Comparison of ENCODE assay signal across 31 cellular contexts in genomic region chr9:94232428-94232827, GRCh38.
"Had no signal": no experiment of that assay in that cellular context is flagged by ENCODE, and none has a peak within 500 bp of the region (broad histone marks: within the 10 kb centered on the region; RNA-seq: fewer than 3 reads in every experiment).

No MANE protein-coding gene starts in this region.

- H3K27me3 Mint-ChIP-seq: progenitor cell of endocrine pancreas had no signal

- H3K36me3 ChIP-seq: neutrophil, pancreas, spleen, suprapubic skin, tibial artery, transverse colon, upper lobe of right lung, uterus had no signal

- H3K4me3 ChIP-seq: pancreas, psoas muscle, skin epidermis, smooth muscle cell, spleen, suprapubic skin, testis, tibial artery, transverse colon, upper lobe of right lung, uterus had no signal

- H3K27me3 ChIP-seq: pancreas, testis, tibial artery, upper lobe of right lung, uterus had no signal

- H3K4me1 ChIP-seq: pancreas, psoas muscle, spleen, suprapubic skin, testis, tibial artery, upper lobe of right lung, uterus had no signal

- FAIRE-seq: pancreas had no signal

- H3K36me3 Mint-ChIP-seq: natural killer cell, type B pancreatic cell had no signal

- H3K4me1 Mint-ChIP-seq: naive thymus-derived CD4-positive, alpha-beta T cell; natural killer cell; nephron; stimulated activated memory B cell treated with anti-CD40 and anti-IgM and Interleukin-4, amounts not matched to agents 10 μg/mL and 1 μg/mL and 100 μg/mL, for 72 hours; stimulated activated naive CD8-positive, alpha-beta T cell treated with anti-CD3 and anti-CD28 coated beads, Interleukin-15, amount 100 ng/mL, for 72 hours had no signal

- H3K9me3 ChIP-seq: neutrophil, pancreas, suprapubic skin, testis, upper lobe of right lung had no signal

- H3K27ac Mint-ChIP-seq: naive thymus-derived CD4-positive, alpha-beta T cell; natural killer cell; nephron; progenitor cell of endocrine pancreas; stimulated activated memory B cell treated with anti-CD40 and anti-IgM and Interleukin-4, amounts not matched to agents 10 μg/mL and 1 μg/mL and 100 μg/mL, for 72 hours; stimulated activated naive CD8-positive, alpha-beta T cell treated with anti-CD3 and anti-CD28 coated beads, Interleukin-15, amount 100 ng/mL, for 72 hours; type B pancreatic cell had no signal

- H3K4me3 Mint-ChIP-seq: naive thymus-derived CD4-positive, alpha-beta T cell; natural killer cell; nephron; stimulated activated memory B cell treated with anti-CD40 and anti-IgM and Interleukin-4, amounts not matched to agents 10 μg/mL and 1 μg/mL and 100 μg/mL, for 72 hours; stimulated activated naive CD8-positive, alpha-beta T cell treated with anti-CD3 and anti-CD28 coated beads, Interleukin-15, amount 100 ng/mL, for 72 hours; type B pancreatic cell had no signal

- DNase-seq: naive thymus-derived CD4-positive, alpha-beta T cell; natural killer cell; nucleus accumbens; pancreas; posterior cingulate gyrus; psoas muscle; right cardiac atrium; spleen; stimulated activated CD4-positive, alpha-beta T cell treated with anti-CD3 and anti-CD28 coated beads, Interleukin-12 subunit alpha, Interleukin-12 subunit beta, amount 100 ng/mL, for 4 hours; stimulated activated CD4-positive, alpha-beta T cell treated with anti-CD3 and anti-CD28 coated beads, Interleukin-1b, Interleukin-23, amount 100 ng/mL, for 48 hours; stimulated activated CD4-positive, alpha-beta T cell treated with anti-CD3 and anti-CD28 coated beads, Interleukin-4, amount 100 ng/mL, for 1 hour; stimulated activated CD4-positive, alpha-beta T cell treated with anti-CD3 and anti-CD28 coated beads, Interleukin-4, amount 100 ng/mL, for 4 hours; stimulated activated CD8-positive, alpha-beta memory T cell treated with anti-CD3 and anti-CD28 coated beads, Interleukin-4, amount 100 ng/mL, for 48 hours; stimulated activated naive CD4-positive, alpha-beta T cell; stimulated activated naive CD8-positive, alpha-beta T cell treated with anti-CD3 and anti-CD28 coated beads, Interleukin-15, amount 100 ng/mL, for 72 hours; stimulated activated naive CD8-positive, alpha-beta T cell treated with anti-CD3 and anti-CD28 coated beads, Interleukin-15, Interleukin-2, amounts not matched to agents 100 U/mL and 50 U/mL, for 24 hours; substantia nigra; testis; tibial artery; transverse colon; upper lobe of right lung; uterus had no signal

- H3K4me2 ChIP-seq: smooth muscle cell had no signal

- ATAC-seq: naive thymus-derived CD4-positive, alpha-beta T cell; natural killer cell; pancreas; psoas muscle; right cardiac atrium; sciatic nerve; stimulated activated memory B cell treated with anti-CD40 and anti-IgM and Interleukin-4, amounts not matched to agents 10 μg/mL and 1 μg/mL and 100 μg/mL, for 72 hours; stimulated activated naive CD8-positive, alpha-beta T cell treated with anti-CD3 and anti-CD28 coated beads, Interleukin-15, amount 100 ng/mL, for 72 hours; stimulated activated naive CD8-positive, alpha-beta T cell treated with anti-CD3 and anti-CD28 coated beads, Interleukin-15, Interleukin-2, amounts not matched to agents 100 U/mL and 50 U/mL, for 24 hours; upper lobe of right lung had no signal

- H3K27ac ChIP-seq: neutrophil, pancreas, psoas muscle, skin epidermis, spleen, suprapubic skin, testis, tibial artery, transverse colon, upper lobe of right lung, uterus had no signal

- H3K9me3 Mint-ChIP-seq: natural killer cell, type B pancreatic cell had no signal
